24 cellular contexts compared by ENCODE assay signal in genomic region chr7:114703677-114704076, GRCh38.
DNase-seq lines count a peak whose midpoint lies in the region; ATAC-seq, FAIRE-seq and TF ChIP-seq lines count a peak whose summit lies in the region.
"Had no signal": no experiment of that assay in that cellular context is flagged by ENCODE, and none has a peak within 500 bp of the region (broad histone marks: within the 10 kb centered on the region; RNA-seq: fewer than 3 reads in every experiment).

No MANE protein-coding gene starts in this region.

- no peak overlapping the region for H2AFZ ChIP-seq in astrocyte (ENCODE audit: low read depth, low read length)

- no peaks in the 10 kb centered on the region for H3K4me1 Mint-ChIP-seq in astrocyte (ENCODE audit: low read depth, unreplicated experiment)
- H3K4me1 Mint-ChIP-seq: immature natural killer cell, natural killer cell had no signal

- no peak for TF ChIP-seq EP300 in sigmoid colon (IDR thresholded peaks at IDR 0.05)

- no peak overlapping the region for H3K9ac ChIP-seq in astrocyte (ENCODE audit: low read length)
- H3K9ac ChIP-seq in kidney (ENCODE audit: low read length in 2 of 2) = no peak overlapping the region

- H3K4me1 ChIP-seq in astrocyte (ENCODE audit: insufficient read depth, low read length) = no peaks in the 10 kb centered on the region
- no peaks in the 10 kb centered on the region for H3K4me1 ChIP-seq in sigmoid colon
- no peaks in the 10 kb centered on the region for H3K4me1 ChIP-seq in kidney (ENCODE audit: control insufficient read depth in 1 of 2, insufficient read depth in 1 of 2, low read depth in 1 of 2, low read length in 2 of 2)
- H3K4me1 ChIP-seq: ascending aorta, HAP-1, heart left ventricle, Peyer's patch had no signal

- H3K9me3 ChIP-seq in AG04450 (ENCODE audit: control insufficient read depth, insufficient read depth, low read length) = no peaks in the 10 kb centered on the region; the same call in 1 of the 2 replicates
- no peaks in the 10 kb centered on the region for H3K9me3 ChIP-seq in astrocyte (ENCODE audit: insufficient read depth, low read depth, low read length)
- H3K9me3 ChIP-seq in sigmoid colon = no peaks in the 10 kb centered on the region
- H3K9me3 ChIP-seq in kidney (ENCODE audit: control insufficient read depth in 1 of 2, low read length in 2 of 2) = no peaks in the 10 kb centered on the region
- H3K9me3 ChIP-seq: ascending aorta, HAP-1, Peyer's patch had no signal

- POLR2A ChIA-PET in AG04450 (lab: Yijun Ruan, JAX) = no interaction called here

- intact Hi-C loops in sigmoid colon (cut with DNase I) = no loop called here
- intact Hi-C loops in kidney (cut with DNase I) = no loop called here

- no peak for TF ChIP-seq POLR2A in sigmoid colon (IDR thresholded peaks at IDR 0.05)

- no peak overlapping the region for H3K4me2 ChIP-seq in astrocyte (ENCODE audit: low read length)

- H4K20me1 ChIP-seq in astrocyte (ENCODE audit: insufficient read depth, low read length) = no peaks in the 10 kb centered on the region

- 71 to 85% methylated on average over 6 of the region's 6 CpGs for WGBS in sigmoid colon, 2 donors

- DNase-seq in AG04450 (ENCODE audit: low read depth, low spot score) (peak; percentile 6), HUDEP-2 (lab: John Stamatoyannopoulos, UW; ENCODE audit: unreplicated experiment in 76 of 76) (peak in 45 of 76 experiments; percentile 0 to 85 (median 23)), astrocyte (ENCODE audit: low read depth) (peak; percentile 21), fibroblast of the aortic adventitia (ENCODE audit: low read depth) (peak; percentile 71), sigmoid colon (no peak), kidney (no peak), activated T-cell treated with anti-CD3 and anti-CD28 coated beads for 4 hours (no peak)
- DNase-seq: activated CD4-positive, CD25-positive, alpha-beta regulatory T cell treated with anti-CD3 and anti-CD28 coated beads, Interleukin-2, amount 50 U/mL, for 72 hours; activated gamma-delta T cell; CD8-positive, alpha-beta T cell; DMS79 treated with DMSO at 0.1 percent for 48 hours; heart left ventricle; immature natural killer cell; Karpas-422; natural killer cell; NCI-H1436; stimulated activated CD4-positive, alpha-beta T cell treated with anti-CD3 and anti-CD28 coated beads, Interleukin-4, amount 100 ng/mL, for 24 hours had no signal

- H3K27me3 Mint-ChIP-seq in astrocyte (ENCODE audit: low read depth, unreplicated experiment) = no peaks in the 10 kb centered on the region

- H3K36me3 ChIP-seq in astrocyte (ENCODE audit: insufficient read depth, low read length) (no peaks in the 10 kb centered on the region), sigmoid colon (no peaks in the 10 kb centered on the region), kidney (ENCODE audit: control insufficient read depth in 1 of 2, insufficient read depth in 2 of 2, low read length in 2 of 2) (no peaks in the 10 kb centered on the region)
- H3K36me3 ChIP-seq: ascending aorta, HAP-1, heart left ventricle, Peyer's patch had no signal

- H3K27ac ChIP-seq in AG04450 (ENCODE audit: low read depth, low read length) (no peak overlapping the region), astrocyte (ENCODE audit: low read depth, low read length) (no peak overlapping the region), sigmoid colon (no peak overlapping the region), kidney (ENCODE audit: low read depth in 2 of 2, low read length in 2 of 2) (no peak overlapping the region)
- H3K27ac ChIP-seq: ascending aorta, coronary artery, heart left ventricle, Peyer's patch, skin epidermis had no signal

- no peaks in the 10 kb centered on the region for H3K27me3 ChIP-seq in AG04450 (ENCODE audit: control insufficient read depth, insufficient read depth, low read length)
- H3K27me3 ChIP-seq in astrocyte (ENCODE audit: insufficient read depth, low read length) = no peaks in the 10 kb centered on the region
- H3K27me3 ChIP-seq in sigmoid colon = no peaks in the 10 kb centered on the region
- H3K27me3 ChIP-seq: ascending aorta, heart left ventricle, Peyer's patch had no signal

- H3K36me3 Mint-ChIP-seq in astrocyte (ENCODE audit: low read depth, unreplicated experiment) = no peaks in the 10 kb centered on the region
- H3K36me3 Mint-ChIP-seq: CD8-positive, alpha-beta T cell; immature natural killer cell; natural killer cell had no signal

- no peaks in the 10 kb centered on the region for H3K79me2 ChIP-seq in astrocyte (ENCODE audit: insufficient read depth, low read length)

- ATAC-seq in HG03565 (IDR thresholded peaks at IDR 0.05; ENCODE audit: unreplicated experiment) = no peak
- ATAC-seq: CD8-positive, alpha-beta T cell; heart left ventricle; natural killer cell had no signal

- no peak for TF ChIP-seq CTCF in AG04450 (IDR thresholded peaks at IDR 0.05; ENCODE audit: low read depth, low read length)
- TF ChIP-seq CTCF in astrocyte (IDR thresholded peaks at IDR 0.05; ENCODE audit: insufficient read depth, low read depth, low read length) = no peak
- no peak for TF ChIP-seq CTCF in fibroblast of the aortic adventitia (IDR thresholded peaks at IDR 0.05; ENCODE audit: insufficient read depth, low read length)
- TF ChIP-seq CTCF in sigmoid colon (IDR thresholded peaks at IDR 0.05) = no peak
- TF ChIP-seq CTCF in kidney (IDR thresholded peaks at IDR 0.05; ENCODE audit: borderline replicate concordance, extremely low read depth, insufficient read depth) = no peak

- H3K4me3 ChIP-seq in AG04450 (ENCODE audit: low read depth, low read length) (no peak overlapping the region), astrocyte (ENCODE audit: insufficient read depth, low read depth, low read length) (no peak overlapping the region), fibroblast of the aortic adventitia (ENCODE audit: low read depth, low read length) (no peak overlapping the region), sigmoid colon (no peak overlapping the region), kidney (ENCODE audit: low read length in 2 of 2) (no peak overlapping the region)
- H3K4me3 ChIP-seq: ascending aorta, coronary artery, HAP-1, heart left ventricle, Peyer's patch, skin epidermis had no signal

- no peak overlapping the region for H3K4me3 Mint-ChIP-seq in astrocyte (ENCODE audit: unreplicated experiment)
- H3K4me3 Mint-ChIP-seq: CD8-positive, alpha-beta T cell; immature natural killer cell; natural killer cell had no signal

- CTCF ChIA-PET in AG04450 (lab: Charles Lee) = no interaction called here

- FAIRE-seq in astrocyte (lab: Jason Lieb, UNC) (no peak), kidney (lab: Jason Lieb, UNC) (no peak)
- FAIRE-seq: urothelium cell line had no signal

- H3K9me3 Mint-ChIP-seq in astrocyte (ENCODE audit: unreplicated experiment) = peaks cover 7% of the 10 kb centered on the region
- H3K9me3 Mint-ChIP-seq: CD8-positive, alpha-beta T cell had no signal

- H3K27ac Mint-ChIP-seq in astrocyte (ENCODE audit: unreplicated experiment) = peak overlapping the region; percentile 27
- H3K27ac Mint-ChIP-seq: CD8-positive, alpha-beta T cell; immature natural killer cell; natural killer cell had no signal

Comparison
In these comparisons a context has a peak if more than half of its experiments do, and no peak if none do; other contexts are left out.
1. DNase-seq: peak in AG04450 (single experiment), HUDEP-2 (45 of 76), astrocyte (single experiment) and fibroblast of the aortic adventitia (single experiment); none in sigmoid colon (single experiment), kidney (single experiment) and activated T-cell treated with anti-CD3 and anti-CD28 coated beads for 4 hours (single experiment).